Comparison of ENCODE assay signal across 8 cellular contexts in genomic region chr9:37752646-37753488, GRCh38. TPM values are rescaled to one million over a fixed set of nuclear protein-coding genes. Genes with fewer than 3 reads are reported as not detected.
DNase-seq lines count a peak whose midpoint lies in the region; ATAC-seq and TF ChIP-seq lines count a peak whose summit lies in the region.

No MANE protein-coding gene starts in this region.

- peak in 1 of 4 experiments; percentile 6 for ATAC-seq in T-cell (replicated peaks in 1 of 4)
- ATAC-seq in gastrocnemius medialis = no peak
- ATAC-seq in HG02973 (IDR thresholded peaks at IDR 0.05; ENCODE audit: unreplicated experiment) = no peak

- peak overlapping the region; percentile 95 to 97 (median 96) for H3K4me3 Mint-ChIP-seq in T-cell

- H3K27me3 ChIP-seq in gastrocnemius medialis = no peaks in the 10 kb centered on the region

- peaks cover 30 to 42% (median 41%) of the 10 kb centered on the region in 3 donors for H3K4me1 Mint-ChIP-seq in T-cell

- no peak for DNase-seq in T-cell
- DNase-seq in fibroblast of the aortic adventitia (ENCODE audit: low read depth) = no peak
- DNase-seq in gastrocnemius medialis = no peak
- no peak for DNase-seq in NCI-H1105 treated with DMSO at 0.1 percent for 48 hours (lab: John Stamatoyannopoulos, UW)
- no peak for DNase-seq in GM19238 (ENCODE audit: insufficient read length, low spot score)
- no peak for DNase-seq in NCI-H1092 treated with DMSO at 0.1 percent for 48 hours (lab: John Stamatoyannopoulos, UW)

- no peaks in the 10 kb centered on the region for H3K36me3 ChIP-seq in gastrocnemius medialis

- TF ChIP-seq POLR2A in gastrocnemius medialis (IDR thresholded peaks at IDR 0.05) = no peak

- no peaks in the 10 kb centered on the region for H3K9me3 ChIP-seq in gastrocnemius medialis

- H3K36me3 Mint-ChIP-seq in T-cell = no peaks in the 10 kb centered on the region

- H3K27ac ChIP-seq in gastrocnemius medialis = peak overlapping the region; percentile 79 to 88 (median 84)

- no peaks in the 10 kb centered on the region for H3K27me3 Mint-ChIP-seq in T-cell

- H3K4me3 ChIP-seq in GM08714 (ENCODE audit: low read length) (peak overlapping the region; percentile 89; the same call in 1 of the 2 replicates), fibroblast of the aortic adventitia (ENCODE audit: low read depth, low read length) (peak overlapping the region; percentile 78), gastrocnemius medialis (peak overlapping the region; percentile 75 to 98 (median 88))

- no peak for TF ChIP-seq CTCF in fibroblast of the aortic adventitia (IDR thresholded peaks at IDR 0.05; ENCODE audit: insufficient read depth, low read length)
- no peak for TF ChIP-seq CTCF in gastrocnemius medialis (IDR thresholded peaks at IDR 0.05 in 4 of 5, conservative IDR thresholded peaks at IDR 0.05 in 1 of 5)

- peak overlapping the region; percentile 89 to 90 for H3K27ac Mint-ChIP-seq in T-cell

- no peaks in the 10 kb centered on the region for H3K9me3 Mint-ChIP-seq in T-cell

- intact Hi-C loops in gastrocnemius medialis (cut with DNase I; ENCODE audit: low total_unique reads) = loop anchor here (2.0 to 5.0 kb wide), 2 partner anchors 32 to 171 kb away; partner anchors contain the start of gene EXOSC3

- in situ Hi-C loops in gastrocnemius medialis (cut with MboI; ENCODE audit: low sequenced_read_pairs in 4 of 4) = loop anchor here in 1 of 4 donors (25.0 kb wide), 1 partner anchor 659 kb away; the partner anchor contains the start of gene IGFBPL1

- POLR2A ChIA-PET in T-cell (lab: Charles Lee) = interaction anchor here in 1 of 2 donors (0.6 kb wide), 1 partner anchor 10 kb away, joined by 3 read pairs; no protein-coding TSS in a partner anchor

- H3K4me1 ChIP-seq in gastrocnemius medialis = peaks cover 3 to 14% of the 10 kb centered on the region in 2 donors

- CTCF ChIA-PET in T-cell (lab: Charles Lee) = interaction anchor here in 1 of 2 donors (0.7 kb wide), 2 partner anchors 29 to 37 kb away, joined by 5 to 6 read pairs; no protein-coding TSS in a partner anchor

RNA-seq across cellular contexts. Expression of gene TRMT10B, which starts 0.7 kb away (rescaled TPM):
- total RNA-seq in T-cell = 10 to 100 TPM; 17.8 to 25.6 (median 21.6) TPM
- total RNA-seq in fibroblast of the aortic adventitia (ENCODE audit: low replicate concordance) = 1.3 and 2.4 TPM in 2 replicates
- total RNA-seq in gastrocnemius medialis = 10 to 100 TPM in 1 of 4 donors, 1 to 10 TPM in 3; 1.5 to 10.2 (median 3.0) TPM

RNA-seq across cellular contexts. Expression of gene EXOSC3, which starts 32.0 kb away (rescaled TPM):
- 10 to 100 TPM; 40.0 to 64.2 (median 59.2) TPM for total RNA-seq in T-cell
- total RNA-seq in fibroblast of the aortic adventitia (ENCODE audit: low replicate concordance) = 92.3 and 109 TPM in 2 replicates
- 10 to 100 TPM; 15.6 to 46.7 (median 17.8) TPM for total RNA-seq in gastrocnemius medialis

RNA-seq across cellular contexts. Expression of gene DCAF10, which starts 47.7 kb away (rescaled TPM):
- total RNA-seq in T-cell = 10 to 100 TPM; 18.4 to 20.9 (median 19.2) TPM
- total RNA-seq in fibroblast of the aortic adventitia (ENCODE audit: low replicate concordance) = 24.5 and 46.1 TPM in 2 replicates
- total RNA-seq in gastrocnemius medialis = 10 to 100 TPM; 11.0 to 24.5 (median 17.0) TPM
